In the genomic region with DNA sequence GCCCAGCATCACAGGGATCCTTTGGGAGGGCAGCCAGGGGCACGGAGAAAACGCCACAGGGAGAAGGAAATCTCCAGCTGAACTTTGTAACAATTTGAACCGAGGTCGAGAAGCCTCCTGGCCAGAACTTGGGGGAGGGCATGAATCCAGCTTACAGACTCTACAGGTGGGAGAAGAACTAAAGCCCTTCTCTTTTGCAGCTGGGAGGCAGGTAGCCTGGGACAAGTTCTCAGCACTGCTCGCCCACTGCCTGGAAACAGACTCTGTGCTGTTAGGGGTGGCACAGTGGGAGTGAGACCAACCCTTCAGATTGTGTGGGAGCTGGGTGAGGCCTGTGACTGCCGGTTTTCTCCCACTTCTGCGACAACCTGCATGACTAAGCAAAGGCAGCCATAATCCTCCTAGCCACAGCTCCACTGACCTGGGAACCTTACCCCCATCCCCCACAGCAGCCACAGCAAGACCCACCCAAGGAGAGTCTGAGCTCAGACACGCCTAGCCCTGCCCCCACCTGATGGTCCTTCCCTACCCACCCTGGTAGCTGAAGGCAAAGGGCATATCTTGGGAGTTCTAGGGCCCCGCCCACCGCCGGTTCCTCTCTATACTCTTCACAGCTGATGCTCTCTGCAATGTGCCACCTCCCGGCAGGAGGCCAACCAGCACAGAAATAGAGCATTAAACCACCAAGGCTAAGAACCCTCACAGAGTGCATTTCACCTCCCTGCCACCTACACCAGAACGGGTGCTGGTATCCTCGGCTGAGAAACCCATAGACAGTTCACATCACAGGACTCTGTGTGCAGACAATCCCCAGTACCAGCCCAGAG, we compare ENCODE assay signal across 16 cellular contexts.
"Had no signal": no experiment of that assay in that cellular context is flagged by ENCODE, and none has a peak within 500 bp of the region (broad histone marks: within the 10 kb centered on the region; RNA-seq: fewer than 3 reads in every experiment).

No MANE protein-coding gene starts in this region.

- ATAC-seq: naive thymus-derived CD4-positive, alpha-beta T cell had no signal

- H3K27me3 ChIP-seq: uterus had no signal

- H3K36me3 ChIP-seq: tibial artery, uterus had no signal

- H3K4me1 ChIP-seq: parathyroid adenoma, tibial artery, uterus had no signal

- H3K4me3 ChIP-seq: tibial artery, uterus had no signal

- H2AFZ ChIP-seq: parathyroid adenoma had no signal

- H3K27ac ChIP-seq: parathyroid adenoma, tibial artery, uterus had no signal

- H3K79me2 ChIP-seq: parathyroid adenoma had no signal

- DNase-seq: activated naive CD4-positive, alpha-beta T cell; activated naive CD8-positive, alpha-beta T cell treated with anti-CD3 and anti-CD28 coated beads for 36 hours; activated T-cell treated with anti-CD3 and anti-CD28 coated beads for 4 hours; amniotic stem cell; dermis blood vessel endothelial cell; effector memory CD4-positive, alpha-beta T cell; mesenchymal stem cell; naive thymus-derived CD4-positive, alpha-beta T cell; stimulated activated CD4-positive, alpha-beta T cell treated with anti-CD3 and anti-CD28 coated beads, Interleukin-12 subunit alpha, Interleukin-12 subunit beta, amount 100 ng/mL, for 4 hours; stimulated activated CD4-positive, alpha-beta T cell treated with anti-CD3 and anti-CD28 coated beads, Interleukin-1b, Interleukin-23, amount 100 ng/mL, for 48 hours; stimulated activated CD8-positive, alpha-beta memory T cell treated with anti-CD3 and anti-CD28 coated beads, Interleukin-4, amount 100 ng/mL, for 48 hours; stimulated activated naive CD4-positive, alpha-beta T cell treated with Interleukin-2 at 50 U/mL for 16 hours; SW 1271; tibial artery; uterus had no signal

- H3K9ac ChIP-seq: parathyroid adenoma had no signal

- H3K9me3 ChIP-seq: uterus had no signal
